ENCODE assay signal across 28 cellular contexts in the genomic region with DNA sequence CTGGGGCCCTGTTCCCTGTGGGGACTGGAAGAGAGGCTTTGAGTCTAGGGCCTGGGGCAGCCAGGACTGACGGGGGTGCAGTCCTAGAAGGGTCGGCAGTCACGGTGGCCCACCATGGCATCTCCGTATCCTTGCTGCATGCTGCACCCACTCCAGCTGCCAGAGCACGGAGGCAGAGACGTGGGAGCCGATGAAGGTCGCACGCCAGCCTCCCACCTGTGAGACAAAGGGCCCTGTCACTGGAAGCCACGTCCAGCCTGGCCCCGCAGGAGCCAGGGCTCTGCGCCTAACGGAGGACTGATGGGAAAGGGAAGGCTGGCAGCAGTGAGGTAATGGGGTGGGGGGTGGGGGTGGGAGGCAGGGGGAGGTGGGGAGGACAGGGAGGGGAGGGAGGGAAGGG. TPM values are rescaled to one million over a fixed set of nuclear protein-coding genes. Genes with fewer than 3 reads are reported as not detected.
DNase-seq lines count a peak whose midpoint lies in the region; ATAC-seq and TF ChIP-seq lines count a peak whose summit lies in the region.
"Had no signal": no experiment of that assay in that cellular context is flagged by ENCODE, and none has a peak within 500 bp of the region (broad histone marks: within the 10 kb centered on the region; RNA-seq: fewer than 3 reads in every experiment).

No MANE protein-coding gene starts in this region.

- no peak overlapping the region for H3K4me3 Mint-ChIP-seq in neural crest cell
- H3K4me3 Mint-ChIP-seq: activated CD8-positive, alpha-beta T cell treated with anti-CD3 and anti-CD28 coated beads, Interleukin-2, amount 10 ng/mL, durations not matched to agents 7 days and 5 days; activated naive CD8-positive, alpha-beta T cell treated with anti-CD3 and anti-CD28 coated beads for 36 hours had no signal

- no peak overlapping the region for H4K5ac ChIP-seq in IMR-90 (ENCODE audit: low read depth, low read length)

- no peaks in the 10 kb centered on the region for H3K9me1 ChIP-seq in IMR-90 (ENCODE audit: insufficient read depth, low read length)

- no peaks in the 10 kb centered on the region for H3K79me1 ChIP-seq in IMR-90 (ENCODE audit: low read depth in 1 of 2, low read length in 2 of 2)

- TF ChIP-seq CTCF in IMR-90 (conservative IDR thresholded peaks at IDR 0.05; ENCODE audit: low read depth, low read length) (no peak), neural crest cell (conservative IDR thresholded peaks at IDR 0.05) (no peak), A673 (conservative IDR thresholded peaks at IDR 0.05; ENCODE audit: low read depth, low read length) (no peak)

- H3K4me1 ChIP-seq in BLaER1 (peaks cover 22% of the 10 kb centered on the region), IMR-90 (ENCODE audit: control insufficient read depth, insufficient read depth, low read length) (no peaks in the 10 kb centered on the region; the same call in 1 of the 2 replicates), A673 (ENCODE audit: insufficient read depth, low read length, poor library complexity, severe bottlenecking) (no peaks in the 10 kb centered on the region)
- H3K4me1 ChIP-seq: HAP-1 had no signal

- POLR2A ChIA-PET in IMR-90 (lab: Charles Lee; ENCODE audit: unreplicated experiment), result no interaction called here
- POLR2A ChIA-PET in A673 (lab: Charles Lee; ENCODE audit: low non-redundant PET), result no interaction called here

- H3K27me3 ChIP-seq in BLaER1 (no peaks in the 10 kb centered on the region), IMR-90 (ENCODE audit: control insufficient read depth, insufficient read depth, low read length) (peaks cover 15% of the 10 kb centered on the region), A673 (replicated peaks; ENCODE audit: insufficient read depth, low read depth, low read length, poor library complexity) (no peaks in the 10 kb centered on the region)
- H3K27me3 ChIP-seq: neutrophil, SJSA1 had no signal

- no peak overlapping the region for H3K56ac ChIP-seq in IMR-90 (ENCODE audit: extremely low read depth, insufficient read depth, low read length)

- H4K91ac ChIP-seq in IMR-90 (ENCODE audit: insufficient read depth, low read depth, low read length), result no peak overlapping the region

- H3K9me3 Mint-ChIP-seq in neural crest cell, result no peaks in the 10 kb centered on the region

- intact Hi-C loops in IMR-90 (cut with micrococcal nuclease), result no loop called here
- intact Hi-C loops in A673 (cut with micrococcal nuclease; ENCODE audit: unreplicated experiment), result no loop called here

- H3K27me3 Mint-ChIP-seq in neural crest cell (ENCODE audit: low read depth), result no peaks in the 10 kb centered on the region
- H3K27me3 Mint-ChIP-seq: activated naive CD8-positive, alpha-beta T cell treated with anti-CD3 and anti-CD28 coated beads for 36 hours; progenitor cell of endocrine pancreas had no signal

- H3K4ac ChIP-seq in IMR-90 (ENCODE audit: low read depth, low read length), result no peak overlapping the region

- in situ Hi-C loops in IMR-90 (cut with MboI; ENCODE audit: low sequenced_read_pairs), result no loop called here

- CTCF ChIA-PET in IMR-90 (lab: Yijun Ruan, JAX) (no interaction called here), A673 (lab: Charles Lee) (interaction anchor here (1.0 kb wide), 1 partner anchor 19 kb away, joined by 3 read pairs; no protein-coding TSS in a partner anchor)

- no peak overlapping the region for H3K14ac ChIP-seq in IMR-90 (replicated peaks; ENCODE audit: low read depth, low read length)

- TF ChIP-seq POLR2A in IMR-90 (IDR thresholded peaks at IDR 0.05; ENCODE audit: low read depth, low read length), result no peak

- BruUV-seq in IMR-90 (replicated peaks; lab: Mats Ljungman, UMichigan) (no TSS peak), A673 (replicated peaks; lab: Mats Ljungman, UMichigan) (no TSS peak)

- H2BK5ac ChIP-seq in IMR-90 (ENCODE audit: low read depth, low read length, poor library complexity, severe bottlenecking), result no peak overlapping the region

- H2BK20ac ChIP-seq in IMR-90 (ENCODE audit: low read depth, low read length), result no peak overlapping the region

- no peak overlapping the region for H3K23ac ChIP-seq in IMR-90 (ENCODE audit: low read depth, low read length)

- H2AK5ac ChIP-seq in IMR-90 (ENCODE audit: low read depth, low read length), result no peak overlapping the region

- no peak overlapping the region for H2BK120ac ChIP-seq in IMR-90 (ENCODE audit: low read depth, low read length)

- H3K27ac ChIP-seq in BLaER1, result no peak overlapping the region
- no peak overlapping the region for H3K27ac ChIP-seq in IMR-90 (ENCODE audit: insufficient read depth, low read length)
- H3K27ac ChIP-seq in A673 (ENCODE audit: low read depth, low read length, poor library complexity, severe bottlenecking), result no peak overlapping the region
- H3K27ac ChIP-seq: neutrophil, SJSA1 had no signal

- peak overlapping the region; percentile 93 for H3K27ac Mint-ChIP-seq in neural crest cell (ENCODE audit: unreplicated experiment)
- H3K27ac Mint-ChIP-seq: activated CD8-positive, alpha-beta T cell treated with anti-CD3 and anti-CD28 coated beads, Interleukin-2, amount 10 ng/mL, durations not matched to agents 7 days and 5 days; activated naive CD8-positive, alpha-beta T cell treated with anti-CD3 and anti-CD28 coated beads for 36 hours; progenitor cell of endocrine pancreas had no signal

- DNase-seq in IMR-90 (no peak), neural crest cell (ENCODE audit: low read depth, low spot score) (no peak), AG08395 (ENCODE audit: low spot score) (no peak), A673 (ENCODE audit: low spot score) (no peak)
- DNase-seq in activated CD4-positive, alpha-beta T cell treated with anti-CD3 and anti-CD28 coated beads for 48 hours, result no peak
- DNase-seq: ACHN; activated CD4-positive, alpha-beta T cell treated with anti-CD3 and anti-CD28 coated beads for 1 hour; activated CD8-positive, alpha-beta T cell treated with anti-CD3 and anti-CD28 coated beads, Interleukin-2, amount 10 ng/mL, durations not matched to agents 7 days and 5 days; activated naive CD8-positive, alpha-beta T cell treated with anti-CD3 and anti-CD28 coated beads for 36 hours; COR-L47; mammary epithelial cell; NCI-H1105; NCI-H187 treated with DMSO at 0.1 percent for 48 hours; NCI-H345; NCI-H748 treated with DMSO at 0.1 percent for 48 hours; stimulated activated CD4-positive, alpha-beta T cell treated with anti-CD3 and anti-CD28 coated beads, Interleukin-15, amount 100 ng/mL, for 24 hours; stimulated activated naive CD8-positive, alpha-beta T cell treated with anti-CD3 and anti-CD28 coated beads, Interleukin-15, Interleukin-2, amounts not matched to agents 100 U/mL and 50 U/mL, for 24 hours had no signal

- H3K9ac ChIP-seq in BLaER1 (no peak overlapping the region), IMR-90 (ENCODE audit: low read depth, low read length) (no peak overlapping the region)

- H3K4me1 Mint-ChIP-seq in neural crest cell, result peaks cover 28% of the 10 kb centered on the region

- no peak overlapping the region for H2BK15ac ChIP-seq in IMR-90 (ENCODE audit: low read depth, low read length)

- H3K9me3 ChIP-seq in BLaER1, result no peaks in the 10 kb centered on the region
- H3K9me3 ChIP-seq in IMR-90 (ENCODE audit: control insufficient read depth, insufficient read depth, low read length), result no peaks in the 10 kb centered on the region; the same call in 1 of the 2 replicates
- H3K9me3 ChIP-seq in A673 (ENCODE audit: low read depth, low read length, poor library complexity, severe bottlenecking), result no peaks in the 10 kb centered on the region
- H3K9me3 ChIP-seq: HAP-1, neutrophil, SJSA1 had no signal

- H3K36me3 ChIP-seq in BLaER1, result no peaks in the 10 kb centered on the region
- H3K36me3 ChIP-seq in IMR-90 (ENCODE audit: control insufficient read depth, insufficient read depth, low read length), result no peaks in the 10 kb centered on the region
- H3K36me3 ChIP-seq in A673 (ENCODE audit: insufficient read depth, low read length, poor library complexity, severe bottlenecking), result no peaks in the 10 kb centered on the region
- H3K36me3 ChIP-seq: HAP-1, neutrophil, SJSA1 had no signal

- WGBS in IMR-90 (ENCODE audit: extremely low coverage in 2 of 2, insufficient read length in 1 of 2), 2 experiments, result 52% methylated on average over 7 of the region's 13 CpGs; no CpG with 5 or more reads in 1 of the 2 experiments

- no peak overlapping the region for H3K4me3 ChIP-seq in BLaER1
- H3K4me3 ChIP-seq in IMR-90 (ENCODE audit: insufficient read depth, low read depth, low read length), result no peak overlapping the region
- H3K4me3 ChIP-seq in A673 (ENCODE audit: low read depth, low read length, poor library complexity, severe bottlenecking), result no peak overlapping the region
- H3K4me3 ChIP-seq: HAP-1, K562, SJSA1 had no signal

- H3K18ac ChIP-seq in IMR-90 (ENCODE audit: low read depth, low read length), result no peak overlapping the region

- ATAC-seq in IMR-90 (ENCODE audit: low read depth) (no peak), esophagus mucosa (peak; percentile 31), HG03469 (IDR thresholded peaks at IDR 0.05; ENCODE audit: unreplicated experiment) (no peak)

- no peak overlapping the region for H2AK9ac ChIP-seq in IMR-90 (replicated peaks; ENCODE audit: low read depth, low read length, poor library complexity)

- peak overlapping the region; percentile 63 for H2AFZ ChIP-seq in IMR-90 (replicated peaks; ENCODE audit: low read length, poor library complexity)

- TF ChIP-seq RAD21 in IMR-90 (IDR thresholded peaks at IDR 0.05; ENCODE audit: low read length), result no peak

- dilution Hi-C loops in IMR-90 (cut with HindIII; ENCODE audit: low sequenced_read_pairs, unreplicated experiment), result no loop called here

- H3K36me3 Mint-ChIP-seq in neural crest cell (ENCODE audit: low read depth), result peaks cover 6% of the 10 kb centered on the region

- H4K8ac ChIP-seq in IMR-90 (ENCODE audit: low read depth in 2 of 2, low read length in 2 of 2), result no peak overlapping the region

- no peaks in the 10 kb centered on the region for H4K20me1 ChIP-seq in BLaER1
- no peaks in the 10 kb centered on the region for H4K20me1 ChIP-seq in IMR-90 (ENCODE audit: insufficient read depth, low read length)

- H3K4me2 ChIP-seq in BLaER1 (peak overlapping the region; percentile 69; the same call in 1 of the 2 replicates), IMR-90 (ENCODE audit: low read depth, low read length) (no peak overlapping the region)

TF ChIP-seq in IMR-90, 13 proteins besides CTCF, POLR2A, EP300 and RAD21 (continues in another document):
- no peak for TF ChIP-seq NFE2L2 (IDR thresholded peaks at IDR 0.05; ENCODE audit: low read depth, low read length)

RNA-seq across cellular contexts. Expression of gene ITM2C, which starts 21.9 kb away (rescaled TPM):
- total RNA-seq in IMR-90 (2012; rRNA removed) (35.8 and 46.8 TPM in 2 replicates), esophagus mucosa (7.3 TPM), neural crest cell (106 TPM in 2 replicates), A673 (2021) (283 and 293 TPM in 2 replicates)
- 274 and 275 TPM in 2 replicates for polyA plus RNA-seq in IMR-90 (2012; rRNA removed)
- 429 TPM in 2 replicates for polyA plus RNA-seq in IMR-90 (2012; cell fraction: cytosol; rRNA removed)
- 107 and 149 TPM in 2 replicates for polyA plus RNA-seq in IMR-90 (2012; cell fraction: nucleus; rRNA removed; ENCODE audit: low replicate concordance)

RNA-seq across cellular contexts. Expression of gene GPR55, which starts 38.4 kb away (rescaled TPM):
- not detected in 2 replicates for total RNA-seq in IMR-90 (2012; rRNA removed)
- 0.03 TPM in 1 of 2 replicates, not detected in the other for polyA plus RNA-seq in IMR-90 (2012; rRNA removed)
- not detected in 2 replicates for polyA plus RNA-seq in IMR-90 (2012; cell fraction: cytosol; rRNA removed)
- polyA plus RNA-seq in IMR-90 (2012; cell fraction: nucleus; rRNA removed; ENCODE audit: low replicate concordance), result 0.02 and 0.05 TPM in 2 replicates
- total RNA-seq in esophagus mucosa, result 0.20 TPM
- total RNA-seq in neural crest cell, result not detected in 2 replicates
- 0.19 TPM in 1 of 2 replicates, not detected in the other for total RNA-seq in A673 (2021)
- total RNA-seq: astrocyte, M059J, mammary epithelial cell, progenitor cell of endocrine pancreas had no signal
- polyA plus RNA-seq: BJ, mammary epithelial cell had no signal
